In the genomic region with DNA sequence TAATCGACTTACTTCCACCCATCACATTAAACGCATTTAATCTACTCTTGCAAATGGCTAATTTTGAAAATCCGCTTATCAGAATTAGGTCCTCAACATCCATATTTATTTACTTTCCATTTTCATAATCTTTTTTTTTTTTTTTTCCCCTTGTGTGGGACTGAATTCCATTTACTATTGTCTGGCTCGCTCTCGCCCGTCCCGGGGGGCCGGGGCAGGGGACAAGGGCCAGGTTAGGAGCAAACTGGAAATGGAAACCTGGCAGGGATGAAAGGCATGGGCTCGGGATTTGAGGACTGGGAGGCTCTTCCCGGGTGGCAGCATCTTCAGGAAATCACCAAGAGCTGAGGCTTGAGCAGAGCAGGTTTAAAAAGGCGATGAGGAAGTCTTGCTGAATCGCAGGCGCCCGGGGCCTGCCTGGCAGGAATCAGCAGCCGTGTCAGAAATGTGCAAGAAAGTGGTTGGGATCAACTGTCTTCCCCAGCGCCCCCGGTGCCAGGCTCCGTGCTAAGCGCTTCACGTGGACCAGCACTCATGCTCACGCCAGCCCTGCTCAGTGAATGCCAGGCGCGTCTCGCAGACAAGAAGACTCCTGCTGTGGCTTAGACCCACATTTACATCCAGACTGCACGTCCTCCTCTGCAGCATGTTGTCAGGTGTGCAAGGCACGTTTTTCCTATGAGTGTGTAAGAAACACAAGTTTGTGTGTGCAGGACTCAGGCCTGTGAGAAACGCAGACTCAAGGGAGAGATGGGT, we compare ENCODE assay signal across 10 cellular contexts.
DNase-seq lines count a peak whose midpoint lies in the region; ATAC-seq and TF ChIP-seq lines count a peak whose summit lies in the region.
"Had no signal": no experiment of that assay in that cellular context is flagged by ENCODE, and none has a peak within 500 bp of the region (broad histone marks: within the 10 kb centered on the region; RNA-seq: fewer than 3 reads in every experiment).

No MANE protein-coding gene starts in this region.

- H2AFZ ChIP-seq in SK-N-SH (ENCODE audit: low read depth) (no peak overlapping the region), smooth muscle cell (ENCODE audit: low read depth) (no peak overlapping the region)

- peaks cover 0 to 24% of the 10 kb centered on the region in 2 experiments; a peak in 1 of 4 replicates for H3K4me1 ChIP-seq in SK-N-SH (ENCODE audit: control insufficient read depth in 1 of 2, insufficient read depth in 2 of 2, low read depth in 1 of 2, low read length in 1 of 2)
- H3K4me1 ChIP-seq in RWPE2 (ENCODE audit: insufficient read depth, poor library complexity, severe bottlenecking): no peaks in the 10 kb centered on the region
- peaks cover 26% of the 10 kb centered on the region for H3K4me1 ChIP-seq in iPS-15b (ENCODE audit: control insufficient read depth, insufficient read depth, low read length)
- peaks cover 24% of the 10 kb centered on the region for H3K4me1 ChIP-seq in smooth muscle cell (ENCODE audit: low read depth)

- H3K27me3 ChIP-seq in SK-N-SH (ENCODE audit: insufficient read depth) (no peaks in the 10 kb centered on the region), RWPE2 (ENCODE audit: insufficient read depth, poor library complexity, severe bottlenecking) (peaks cover 65% of the 10 kb centered on the region), iPS-15b (ENCODE audit: control insufficient read depth, insufficient read depth, low read length) (peaks cover 16% of the 10 kb centered on the region), smooth muscle cell (ENCODE audit: low read depth) (peaks cover 64% of the 10 kb centered on the region)

- POLR2A ChIA-PET in SK-N-SH (lab: Yijun Ruan, JAX): no interaction called here

- TF ChIP-seq CTCF in SK-N-SH (IDR thresholded peaks at IDR 0.05) (no peak), RWPE2 (IDR thresholded peaks at IDR 0.05; ENCODE audit: poor library complexity, severe bottlenecking) (no peak), smooth muscle cell (IDR thresholded peaks at IDR 0.05; ENCODE audit: borderline replicate concordance, insufficient read depth, poor library complexity, severe bottlenecking) (no peak)

- H3F3A ChIP-seq in SK-N-SH (replicated peaks; ENCODE audit: insufficient read depth) (no peaks in the 10 kb centered on the region), smooth muscle cell (ENCODE audit: low read depth) (no peaks in the 10 kb centered on the region)

- ATAC-seq in SK-N-SH treated with all-trans-retinoic acid at 6 μM for 48 hours (no peak), RWPE2 (ENCODE audit: low read depth) (no peak), HG03571 (IDR thresholded peaks at IDR 0.05; ENCODE audit: unreplicated experiment) (no peak)

- TF ChIP-seq EP300 in SK-N-SH (IDR thresholded peaks at IDR 0.05; ENCODE audit: borderline replicate concordance in 1 of 2, low read depth in 1 of 2, low read length in 1 of 2): no peak

- 72% methylated on average over 22 of the region's 27 CpGs for WGBS in SK-N-SH (ENCODE audit: low lambda C conversion rate)
- 51% methylated on average over 27 of the region's 27 CpGs for WGBS in smooth muscle cell (ENCODE audit: low lambda C conversion rate)

- H4K20me1 ChIP-seq in SK-N-SH (ENCODE audit: insufficient read depth): no peaks in the 10 kb centered on the region
- no peaks in the 10 kb centered on the region for H4K20me1 ChIP-seq in smooth muscle cell (ENCODE audit: low read depth)

- no peak for TF ChIP-seq RAD21 in SK-N-SH (IDR thresholded peaks at IDR 0.05; ENCODE audit: low read length)

- no peak overlapping the region for H3K4me3 ChIP-seq in SK-N-SH (ENCODE audit: low read depth in 2 of 2, low read length in 1 of 2)
- no peak overlapping the region for H3K4me3 ChIP-seq in RWPE2 (ENCODE audit: severe bottlenecking)
- peak overlapping the region; percentile 40 for H3K4me3 ChIP-seq in iPS-15b (ENCODE audit: low read depth, low read length)
- H3K4me3 ChIP-seq in smooth muscle cell: peak overlapping the region; percentile 47

- H3K27ac ChIP-seq in SK-N-SH (ENCODE audit: low read depth in 2 of 2, low read length in 1 of 2) (no peak overlapping the region), RWPE2 (ENCODE audit: poor library complexity, severe bottlenecking) (no peak overlapping the region), smooth muscle cell (ENCODE audit: low read depth) (no peak overlapping the region)

- H3K4me2 ChIP-seq in SK-N-SH (no peak overlapping the region), smooth muscle cell (peak overlapping the region; percentile 85)

- CTCF ChIA-PET in SK-N-SH (lab: Yijun Ruan, JAX): interaction anchor here (0.6 to 2.3 kb wide), 9 partner anchors 13 to 281 kb away, joined by 3 to 16 read pairs (median 4); no protein-coding TSS in a partner anchor

- DNase-seq in SK-N-SH (peak; percentile 26), RWPE2 (ENCODE audit: low spot score) (peak; percentile 38), smooth muscle cell (lab: John Stamatoyannopoulos, UW; ENCODE audit: unreplicated experiment) (no peak), NCI-H2171 (lab: John Stamatoyannopoulos, UW) (no peak), KG1 (lab: John Stamatoyannopoulos, UW) (no peak)
- DNase-seq: activated gamma-delta T cell treated with Interleukin-2 at 50 U/mL for 16 hours; stimulated activated CD4-positive, alpha-beta T cell treated with anti-CD3 and anti-CD28 coated beads, Interleukin-4, amount 100 ng/mL, for 1 hour had no signal

- H3K9me3 ChIP-seq in SK-N-SH: no peaks in the 10 kb centered on the region
- no peaks in the 10 kb centered on the region for H3K9me3 ChIP-seq in RWPE2 (ENCODE audit: severe bottlenecking)
- no peaks in the 10 kb centered on the region for H3K9me3 ChIP-seq in iPS-15b (ENCODE audit: control insufficient read depth, insufficient read depth, low read length)
- H3K9me3 ChIP-seq in smooth muscle cell (replicated peaks; ENCODE audit: low read depth): no peaks in the 10 kb centered on the region

- no peak overlapping the region for H3K9ac ChIP-seq in SK-N-SH
- H3K9ac ChIP-seq in iPS-15b (ENCODE audit: low read depth, low read length): no peak overlapping the region
- H3K9ac ChIP-seq in smooth muscle cell (ENCODE audit: low read depth): no peak overlapping the region

- H3K36me3 ChIP-seq in SK-N-SH (replicated peaks in 1 of 2; ENCODE audit: control insufficient read depth in 1 of 2, insufficient read depth in 2 of 2, low read length in 1 of 2) (no peaks in the 10 kb centered on the region), RWPE2 (ENCODE audit: low read depth) (no peaks in the 10 kb centered on the region), iPS-15b (ENCODE audit: control insufficient read depth, insufficient read depth, low read length) (no peaks in the 10 kb centered on the region), smooth muscle cell (ENCODE audit: low read depth) (no peaks in the 10 kb centered on the region)

- H3K9me2 ChIP-seq in SK-N-SH: no peaks in the 10 kb centered on the region

- no peaks in the 10 kb centered on the region for H3K79me2 ChIP-seq in SK-N-SH (ENCODE audit: insufficient read depth)
- no peaks in the 10 kb centered on the region for H3K79me2 ChIP-seq in smooth muscle cell (ENCODE audit: low read depth)

TF ChIP-seq in SK-N-SH, 30 proteins besides CTCF, POLR2A, EP300 and RAD21:
- TF ChIP-seq EZH2phosphoT487 (IDR thresholded peaks at IDR 0.05; ENCODE audit: borderline replicate concordance, low read depth): no peak

TF ChIP-seq in SK-N-SH treated with all-trans-retinoic acid at 6 μM for 48 hours, 23 proteins besides CTCF, POLR2A, EP300 and RAD21 (continues in another document):
- TF ChIP-seq SNAI2 (CRISPR knock-in tag; IDR thresholded peaks at IDR 0.05) (no peak), CSDC2 (CRISPR knock-in tag; IDR thresholded peaks at IDR 0.05) (no peak), TSHZ2 (CRISPR knock-in tag; IDR thresholded peaks at IDR 0.05) (no peak), PATZ1 (CRISPR knock-in tag; IDR thresholded peaks at IDR 0.05; ENCODE audit: borderline replicate concordance) (no peak), ZFP30 (CRISPR knock-in tag; IDR thresholded peaks at IDR 0.05) (no peak)

Comparison
In these comparisons a context has a peak if more than half of its experiments do, and no peak if none do; other contexts are left out.
1. DNase-seq: peak in SK-N-SH (single experiment) and RWPE2 (single experiment); none in smooth muscle cell (single experiment), NCI-H2171 (single experiment) and KG1 (single experiment).
2. H3K4me3 ChIP-seq: peak in iPS-15b (single experiment) and smooth muscle cell (single experiment); none in SK-N-SH (0 of 2) and RWPE2 (single experiment).